ENCODE assay signal across 10 cellular contexts in the genomic region with DNA sequence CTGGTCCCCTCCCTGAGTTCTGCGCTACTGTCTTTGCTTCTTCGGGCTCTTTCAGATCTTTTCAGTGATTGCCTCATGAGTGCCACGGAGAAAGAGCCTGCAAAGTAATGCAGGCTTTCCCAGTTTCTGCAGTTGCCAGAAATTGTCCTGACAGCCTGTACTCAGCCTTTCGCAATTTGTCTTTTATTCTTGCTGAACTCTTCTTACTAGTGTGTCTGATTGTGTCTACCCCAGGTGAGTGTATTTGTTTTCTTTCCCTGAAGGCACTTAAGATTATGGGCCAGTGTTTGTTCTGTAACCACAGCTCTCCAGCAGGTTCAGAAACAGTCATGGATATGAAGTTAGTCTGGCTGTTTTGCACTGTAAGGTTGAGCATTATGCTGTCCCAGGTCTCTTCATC. TPM values are rescaled to one million over a fixed set of nuclear protein-coding genes. Genes with fewer than 3 reads are reported as not detected.
DNase-seq lines count a peak whose midpoint lies in the region; ATAC-seq, FAIRE-seq and TF ChIP-seq lines count a peak whose summit lies in the region.
"Had no signal": no experiment of that assay in that cellular context is flagged by ENCODE, and none has a peak within 500 bp of the region (broad histone marks: within the 10 kb centered on the region; RNA-seq: fewer than 3 reads in every experiment).

No MANE protein-coding gene starts in this region.

- peak; percentile 31 for DNase-seq in GM04504 (ENCODE audit: low read depth)
- peak; percentile 23 for DNase-seq in NCI-H510A (lab: John Stamatoyannopoulos, UW)
- DNase-seq in fibroblast of the conjunctiva (ENCODE audit: low read depth) = peak; percentile 17
- no peak for DNase-seq in psoas muscle
- no peak for DNase-seq in CD1c-positive myeloid dendritic cell (ENCODE audit: extremely low spot score)
- no peak for DNase-seq in activated CD8-positive, alpha-beta memory T cell treated with anti-CD3 and anti-CD28 coated beads, Interleukin-2, amount 50 U/mL, for 4 hours
- no peak for DNase-seq in kidney

- no peaks in the 10 kb centered on the region for H3K36me3 ChIP-seq in psoas muscle (ENCODE audit: insufficient read depth in 1 of 2, low read depth in 1 of 2)
- no peaks in the 10 kb centered on the region for H3K36me3 ChIP-seq in kidney (ENCODE audit: control insufficient read depth in 1 of 2, insufficient read depth in 2 of 2, low read length in 2 of 2)

- H3K27ac ChIP-seq in psoas muscle (peak overlapping the region; percentile 43), kidney (ENCODE audit: low read depth in 2 of 2, low read length in 2 of 2) (no peak overlapping the region)

- H3K4me1 ChIP-seq in psoas muscle = peaks cover 41% of the 10 kb centered on the region
- peaks cover 0 to 16% of the 10 kb centered on the region in 2 donors for H3K4me1 ChIP-seq in kidney (ENCODE audit: control insufficient read depth in 1 of 2, insufficient read depth in 1 of 2, low read depth in 1 of 2, low read length in 2 of 2)

- FAIRE-seq in kidney (lab: Jason Lieb, UNC) = no peak
- FAIRE-seq: GM12891, H54, HTR-8/SVneo had no signal

- H3K9ac ChIP-seq in kidney (ENCODE audit: low read length in 2 of 2) = no peak overlapping the region

- no peaks in the 10 kb centered on the region for H3K27me3 ChIP-seq in psoas muscle (ENCODE audit: insufficient read depth in 3 of 3, low read length in 2 of 3)

- WGBS in psoas muscle, 3 donors = 28 to 31% (median 29%) methylated on average over 4 of the region's 4 CpGs

- intact Hi-C loops in psoas muscle (cut with DNase I) = no loop called here
- intact Hi-C loops in kidney (cut with DNase I) = no loop called here

- no peak overlapping the region for H3K4me3 ChIP-seq in psoas muscle
- H3K4me3 ChIP-seq in kidney (ENCODE audit: low read length in 2 of 2) = no peak overlapping the region

- peak in 3 of 4 donors; percentile 63 to 71 (median 69) for ATAC-seq in psoas muscle

- H3K9me3 ChIP-seq in psoas muscle = no peaks in the 10 kb centered on the region
- no peaks in the 10 kb centered on the region for H3K9me3 ChIP-seq in kidney (ENCODE audit: control insufficient read depth in 1 of 2, low read length in 2 of 2)

- TF ChIP-seq CTCF in psoas muscle (IDR thresholded peaks at IDR 0.05) (no peak), kidney (IDR thresholded peaks at IDR 0.05; ENCODE audit: borderline replicate concordance, extremely low read depth, insufficient read depth) (no peak)

RNA-seq across cellular contexts. Expression of gene FAM193A, which starts 47.1 kb away (rescaled TPM):
- 10 to 100 TPM; 14.6 to 20.0 (median 17.9) TPM for total RNA-seq in psoas muscle
- polyA plus RNA-seq in psoas muscle = 10 to 100 TPM in 1 of 3 donors, 1 to 10 TPM in 2; 7.5 to 14.4 (median 9.3) TPM
- 29.3 TPM for total RNA-seq in kidney
- polyA plus RNA-seq in kidney (ENCODE audit: insufficient read depth, low read depth, low replicate concordance) = 6.3 TPM

Comparison
In these comparisons a context has a peak if more than half of its experiments do, and no peak if none do; other contexts are left out.
1. DNase-seq: peak in GM04504 (single experiment), NCI-H510A (single experiment) and fibroblast of the conjunctiva (single experiment); none in psoas muscle (0 of 2), CD1c-positive myeloid dendritic cell (single experiment), activated CD8-positive, alpha-beta memory T cell treated with anti-CD3 and anti-CD28 coated beads, Interleukin-2, amount 50 U/mL, for 4 hours (single experiment) and kidney (single experiment).